8 cellular contexts compared by ENCODE assay signal in genomic region chr7:108454674-108455523, GRCh38. TPM values are rescaled to one million over a fixed set of nuclear protein-coding genes. Genes with fewer than 3 reads are reported as not detected.
DNase-seq lines count a peak whose midpoint lies in the region; ATAC-seq and FAIRE-seq lines count a peak whose summit lies in the region.

No MANE protein-coding gene starts in this region.

- ATAC-seq in activated T-cell treated with anti-CD3 and anti-CD28 coated beads, Interleukin-2, amount 50 U/mL, for 4 hours: peak; percentile 54 to 57
- ATAC-seq in GM21515 (IDR thresholded peaks at IDR 0.05; ENCODE audit: unreplicated experiment): no peak

- H3K4me1 Mint-ChIP-seq in activated T-cell treated with anti-CD3 and anti-CD28 coated beads, Interleukin-2, amount 50 U/mL, for 4 hours (ENCODE audit: low read depth): peaks cover 15% of the 10 kb centered on the region

- peaks cover 29% of the 10 kb centered on the region for H3K4me1 ChIP-seq in neuron (ENCODE audit: insufficient read depth, low read length)

- DNase-seq in NCI-H146 (lab: John Stamatoyannopoulos, UW): peak; percentile 80
- DNase-seq in activated T-cell treated with anti-CD3 and anti-CD28 coated beads, Interleukin-2, amount 50 U/mL, for 4 hours: no peak
- DNase-seq in frontal cortex (ENCODE audit: low spot score in 2 of 2): peak; percentile 37 to 52
- DNase-seq in H4 (ENCODE audit: low spot score): no peak
- DNase-seq in DMS114 treated with DMSO at 0.1 percent for 48 hours (lab: John Stamatoyannopoulos, UW; ENCODE audit: unreplicated experiment): no peak

- H3K4me3 Mint-ChIP-seq in activated T-cell treated with anti-CD3 and anti-CD28 coated beads, Interleukin-2, amount 50 U/mL, for 4 hours: peak overlapping the region; percentile 73

- no peaks in the 10 kb centered on the region for H3K9me3 ChIP-seq in neuron (ENCODE audit: low read length)

- peak overlapping the region; percentile 98 for H2AFZ ChIP-seq in neuron (ENCODE audit: low read depth, low read length)

- H3K36me3 ChIP-seq in neuron (ENCODE audit: insufficient read depth, low read length): no peaks in the 10 kb centered on the region

- H3K36me3 Mint-ChIP-seq in activated T-cell treated with anti-CD3 and anti-CD28 coated beads, Interleukin-2, amount 50 U/mL, for 4 hours (ENCODE audit: insufficient read depth): no peaks in the 10 kb centered on the region

- peaks cover 55% of the 10 kb centered on the region for H3K27me3 Mint-ChIP-seq in activated T-cell treated with anti-CD3 and anti-CD28 coated beads, Interleukin-2, amount 50 U/mL, for 4 hours (ENCODE audit: low read depth)

- H3K9me3 Mint-ChIP-seq in activated T-cell treated with anti-CD3 and anti-CD28 coated beads, Interleukin-2, amount 50 U/mL, for 4 hours: no peaks in the 10 kb centered on the region

- no peaks in the 10 kb centered on the region for H3K27me3 ChIP-seq in neuron (ENCODE audit: insufficient read depth, low read length)

- H3K4me3 ChIP-seq in GM08714 (ENCODE audit: low read length): peak overlapping the region; percentile 61
- H3K4me3 ChIP-seq in neuron (ENCODE audit: low read length): peak overlapping the region; percentile 84

- FAIRE-seq in frontal cortex (lab: Jason Lieb, UNC): no peak

RNA-seq across cellular contexts. Expression of gene NRCAM, which starts 1.3 kb away (rescaled TPM):
- total RNA-seq in activated T-cell treated with anti-CD3 and anti-CD28 coated beads, Interleukin-2, amount 50 U/mL, for 4 hours: under 1 TPM; 0.53 to 0.73 (median 0.69) TPM
- 143 TPM for total RNA-seq in frontal cortex
- total RNA-seq in H4 (2014; rRNA removed; shearing (Covaris generic)): 2.4 and 2.5 TPM in 2 replicates

Comparison
In these comparisons a context has a peak if more than half of its experiments do, and no peak if none do; other contexts are left out.
1. DNase-seq: peak in NCI-H146 (single experiment) and frontal cortex (2 of 2); none in activated T-cell treated with anti-CD3 and anti-CD28 coated beads, Interleukin-2, amount 50 U/mL, for 4 hours (single experiment), H4 (single experiment) and DMS114 treated with DMSO at 0.1 percent for 48 hours (single experiment).
2. RNA of gene NRCAM, which starts 1.3 kb away (total RNA-seq): 143 TPM in frontal cortex (single experiment); 2.4 to 2.5 TPM in H4 and 0.53 to 0.73 TPM in activated T-cell treated with anti-CD3 and anti-CD28 coated beads, Interleukin-2, amount 50 U/mL, for 4 hours; every median in the first group is over 10 times any median in the second.